In genomic region chr3:187958432-187959003, GRCh38 we compare ENCODE assay signal across 8 cellular contexts.
DNase-seq lines count a peak whose midpoint lies in the region; ATAC-seq and TF ChIP-seq lines count a peak whose summit lies in the region.

No MANE protein-coding gene starts in this region.

- H3K4me3 ChIP-seq in ovary, result no peak overlapping the region

- TF ChIP-seq EP300 in ovary (IDR thresholded peaks at IDR 0.05), result no peak

- peaks cover 2% of the 10 kb centered on the region for H3K36me3 Mint-ChIP-seq in activated CD4-positive, alpha-beta T cell treated with anti-CD3 and anti-CD28 coated beads, Interleukin-2, amount 10 ng/mL, durations not matched to agents 24 days and 14 days (ENCODE audit: low read depth)
- H3K36me3 Mint-ChIP-seq in central memory CD8-positive, alpha-beta T cell (ENCODE audit: insufficient read depth), result peaks cover 1% of the 10 kb centered on the region
- no peaks in the 10 kb centered on the region for H3K36me3 Mint-ChIP-seq in stimulated activated memory B cell treated with anti-CD40 and anti-IgM and Interleukin-4, amounts not matched to agents 10 μg/mL and 1 μg/mL and 100 μg/mL, for 72 hours

- ATAC-seq in central memory CD8-positive, alpha-beta T cell (replicated peaks; ENCODE audit: extremely low read depth, poor library complexity, severe bottlenecking), result peak; percentile 98
- peak; percentile 80 for ATAC-seq in stimulated activated memory B cell treated with anti-CD40 and anti-IgM and Interleukin-4, amounts not matched to agents 10 μg/mL and 1 μg/mL and 100 μg/mL, for 72 hours
- no peak for ATAC-seq in omental fat pad (ENCODE audit: low FRiP score)
- no peak for ATAC-seq in HG03571 (IDR thresholded peaks at IDR 0.05; ENCODE audit: unreplicated experiment)

- DNase-seq in Kasumi-1 (lab: John Stamatoyannopoulos, UW) (peak; percentile 69 to 80), omental fat pad (ENCODE audit: low spot score) (no peak), ovary (no peak), dermis blood vessel endothelial cell (no peak)
- DNase-seq in activated CD4-positive, alpha-beta T cell treated with anti-CD3 and anti-CD28 coated beads, Interleukin-2, amount 10 ng/mL, durations not matched to agents 24 days and 14 days, result peak; percentile 86
- DNase-seq in central memory CD8-positive, alpha-beta T cell (ENCODE audit: low spot score in 2 of 2), result peak; percentile 31 to 41

- H3K27ac Mint-ChIP-seq in activated CD4-positive, alpha-beta T cell treated with anti-CD3 and anti-CD28 coated beads, Interleukin-2, amount 10 ng/mL, durations not matched to agents 24 days and 14 days, result peak overlapping the region; percentile 82
- peak overlapping the region; percentile 94 for H3K27ac Mint-ChIP-seq in central memory CD8-positive, alpha-beta T cell (ENCODE audit: low read depth)
- H3K27ac Mint-ChIP-seq in stimulated activated memory B cell treated with anti-CD40 and anti-IgM and Interleukin-4, amounts not matched to agents 10 μg/mL and 1 μg/mL and 100 μg/mL, for 72 hours, result peak overlapping the region; percentile 57

- no peaks in the 10 kb centered on the region for H3K36me3 ChIP-seq in ovary

- H3K4me3 Mint-ChIP-seq in activated CD4-positive, alpha-beta T cell treated with anti-CD3 and anti-CD28 coated beads, Interleukin-2, amount 10 ng/mL, durations not matched to agents 24 days and 14 days, result peak overlapping the region; percentile 60
- peak overlapping the region; percentile 59 for H3K4me3 Mint-ChIP-seq in central memory CD8-positive, alpha-beta T cell
- peak overlapping the region; percentile 70 for H3K4me3 Mint-ChIP-seq in stimulated activated memory B cell treated with anti-CD40 and anti-IgM and Interleukin-4, amounts not matched to agents 10 μg/mL and 1 μg/mL and 100 μg/mL, for 72 hours

- no peak overlapping the region for H3K27ac ChIP-seq in ovary

- no peaks in the 10 kb centered on the region for H3K27me3 Mint-ChIP-seq in activated CD4-positive, alpha-beta T cell treated with anti-CD3 and anti-CD28 coated beads, Interleukin-2, amount 10 ng/mL, durations not matched to agents 24 days and 14 days
- H3K27me3 Mint-ChIP-seq in central memory CD8-positive, alpha-beta T cell, result no peaks in the 10 kb centered on the region
- H3K27me3 Mint-ChIP-seq in stimulated activated memory B cell treated with anti-CD40 and anti-IgM and Interleukin-4, amounts not matched to agents 10 μg/mL and 1 μg/mL and 100 μg/mL, for 72 hours, result peaks cover 21% of the 10 kb centered on the region

- intact Hi-C loops in activated CD4-positive, alpha-beta T cell treated with anti-CD3 and anti-CD28 coated beads, Interleukin-2, amount 10 ng/mL, durations not matched to agents 24 days and 14 days (cut with micrococcal nuclease), result no loop called here
- intact Hi-C loops in ovary (cut with DNase I), result loop anchor here in 1 of 4 donors (10.0 kb wide), 1 partner anchor 164 kb away; no protein-coding TSS in a partner anchor

- no peaks in the 10 kb centered on the region for H3K27me3 ChIP-seq in ovary

- H3K4me1 ChIP-seq in ovary (ENCODE audit: insufficient read depth), result peaks cover 2% of the 10 kb centered on the region

- peaks cover 8% of the 10 kb centered on the region for H3K9me3 Mint-ChIP-seq in activated CD4-positive, alpha-beta T cell treated with anti-CD3 and anti-CD28 coated beads, Interleukin-2, amount 10 ng/mL, durations not matched to agents 24 days and 14 days
- H3K9me3 Mint-ChIP-seq in central memory CD8-positive, alpha-beta T cell, result no peaks in the 10 kb centered on the region
- H3K9me3 Mint-ChIP-seq in stimulated activated memory B cell treated with anti-CD40 and anti-IgM and Interleukin-4, amounts not matched to agents 10 μg/mL and 1 μg/mL and 100 μg/mL, for 72 hours, result no peaks in the 10 kb centered on the region

- no peak for TF ChIP-seq CTCF in omental fat pad (IDR thresholded peaks at IDR 0.05)
- no peak for TF ChIP-seq CTCF in ovary (IDR thresholded peaks at IDR 0.05)

- no peaks in the 10 kb centered on the region for H3K9me3 ChIP-seq in ovary

- no peak for TF ChIP-seq POLR2A in ovary (IDR thresholded peaks at IDR 0.05)

- peaks cover 42% of the 10 kb centered on the region for H3K4me1 Mint-ChIP-seq in activated CD4-positive, alpha-beta T cell treated with anti-CD3 and anti-CD28 coated beads, Interleukin-2, amount 10 ng/mL, durations not matched to agents 24 days and 14 days
- peaks cover 33% of the 10 kb centered on the region for H3K4me1 Mint-ChIP-seq in central memory CD8-positive, alpha-beta T cell
- H3K4me1 Mint-ChIP-seq in stimulated activated memory B cell treated with anti-CD40 and anti-IgM and Interleukin-4, amounts not matched to agents 10 μg/mL and 1 μg/mL and 100 μg/mL, for 72 hours, result peaks cover 9% of the 10 kb centered on the region

- 87% methylated on average over 12 of the region's 12 CpGs for WGBS in ovary, 3 donors

Comparison
In these comparisons a context has a peak if more than half of its experiments do, and no peak if none do; other contexts are left out.
1. DNase-seq: peak in Kasumi-1 (2 of 2), activated CD4-positive, alpha-beta T cell treated with anti-CD3 and anti-CD28 coated beads, Interleukin-2, amount 10 ng/mL, durations not matched to agents 24 days and 14 days (single experiment) and central memory CD8-positive, alpha-beta T cell (2 of 2); none in omental fat pad (single experiment), ovary (0 of 5) and dermis blood vessel endothelial cell (single experiment).
2. ATAC-seq: peak in central memory CD8-positive, alpha-beta T cell (single experiment) and stimulated activated memory B cell treated with anti-CD40 and anti-IgM and Interleukin-4, amounts not matched to agents 10 μg/mL and 1 μg/mL and 100 μg/mL, for 72 hours (single experiment); none in omental fat pad (single experiment) and HG03571 (single experiment).
3. Peak in every context shown above with its lines, with median percentiles within 50 percentile points of each other: H3K27ac Mint-ChIP-seq and H3K4me3 Mint-ChIP-seq.